Comparison of ENCODE assay signal across 1 cellular context in the genomic region with DNA sequence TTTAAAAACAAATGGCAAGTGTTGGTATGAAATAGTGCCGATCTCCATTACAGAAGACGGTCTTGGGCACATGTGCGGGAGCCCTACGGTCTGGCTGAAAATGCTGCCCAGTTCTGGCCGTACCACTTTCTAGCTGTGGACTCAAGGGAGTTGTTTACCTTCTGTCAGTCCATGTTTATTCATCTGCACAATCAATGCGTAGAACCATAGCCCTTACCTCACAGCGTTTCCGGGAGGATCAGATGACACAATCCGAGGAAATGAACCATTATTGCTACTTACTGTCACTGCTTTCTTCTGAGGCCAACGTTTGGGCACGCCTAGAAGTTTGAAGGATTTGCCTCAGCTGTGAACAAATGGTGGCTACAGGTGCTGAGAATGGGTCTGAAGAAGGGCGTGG.
A peak's percentile ranks its signal among the peaks of the same experiment; 100 is the strongest.
TF ChIP-seq lines count a peak whose summit lies in the region.

No MANE protein-coding gene starts in this region.

TF ChIP-seq in HepG2, 621 proteins besides CTCF, POLR2A, EP300 and RAD21 (continued from another document and continues in another):
- TF ChIP-seq, protein P1, sequence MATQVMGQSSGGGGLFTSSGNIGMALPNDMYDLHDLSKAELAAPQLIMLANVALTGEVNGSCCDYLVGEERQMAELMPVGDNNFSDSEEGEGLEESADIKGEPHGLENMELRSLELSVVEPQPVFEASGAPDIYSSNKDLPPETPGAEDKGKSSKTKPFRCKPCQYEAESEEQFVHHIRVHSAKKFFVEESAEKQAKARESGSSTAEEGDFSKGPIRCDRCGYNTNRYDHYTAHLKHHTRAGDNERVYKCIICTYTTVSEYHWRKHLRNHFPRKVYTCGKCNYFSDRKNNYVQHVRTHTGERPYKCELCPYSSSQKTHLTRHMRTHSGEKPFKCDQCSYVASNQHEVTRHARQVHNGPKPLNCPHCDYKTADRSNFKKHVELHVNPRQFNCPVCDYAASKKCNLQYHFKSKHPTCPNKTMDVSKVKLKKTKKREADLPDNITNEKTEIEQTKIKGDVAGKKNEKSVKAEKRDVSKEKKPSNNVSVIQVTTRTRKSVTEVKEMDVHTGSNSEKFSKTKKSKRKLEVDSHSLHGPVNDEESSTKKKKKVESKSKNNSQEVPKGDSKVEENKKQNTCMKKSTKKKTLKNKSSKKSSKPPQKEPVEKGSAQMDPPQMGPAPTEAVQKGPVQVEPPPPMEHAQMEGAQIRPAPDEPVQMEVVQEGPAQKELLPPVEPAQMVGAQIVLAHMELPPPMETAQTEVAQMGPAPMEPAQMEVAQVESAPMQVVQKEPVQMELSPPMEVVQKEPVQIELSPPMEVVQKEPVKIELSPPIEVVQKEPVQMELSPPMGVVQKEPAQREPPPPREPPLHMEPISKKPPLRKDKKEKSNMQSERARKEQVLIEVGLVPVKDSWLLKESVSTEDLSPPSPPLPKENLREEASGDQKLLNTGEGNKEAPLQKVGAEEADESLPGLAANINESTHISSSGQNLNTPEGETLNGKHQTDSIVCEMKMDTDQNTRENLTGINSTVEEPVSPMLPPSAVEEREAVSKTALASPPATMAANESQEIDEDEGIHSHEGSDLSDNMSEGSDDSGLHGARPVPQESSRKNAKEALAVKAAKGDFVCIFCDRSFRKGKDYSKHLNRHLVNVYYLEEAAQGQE (IDR thresholded peaks at IDR 0.05; ENCODE audit: borderline replicate concordance in 1 of 2, low read depth in 1 of 2, low read length in 2 of 2) = no peak
- TF ChIP-seq TBX2 (CRISPR knock-in tag; IDR thresholded peaks at IDR 0.05; ENCODE audit: borderline replicate concordance) (peak; percentile 61; the same call in 1 of the 2 replicates), ZNF253 (CRISPR knock-in tag; IDR thresholded peaks at IDR 0.05; ENCODE audit: borderline replicate concordance) (no peak), ZNF790 (CRISPR knock-in tag; IDR thresholded peaks at IDR 0.05; ENCODE audit: borderline replicate concordance) (no peak), NKX3-1 (CRISPR knock-in tag; IDR thresholded peaks at IDR 0.05) (no peak), NAIF1 (CRISPR knock-in tag; IDR thresholded peaks at IDR 0.05; ENCODE audit: borderline replicate concordance) (no peak), MED8 (CRISPR knock-in tag; IDR thresholded peaks at IDR 0.05; ENCODE audit: insufficient replicate concordance) (no peak), IKZF1 (IDR thresholded peaks at IDR 0.05) (no peak), TCF7 (IDR thresholded peaks at IDR 0.05; ENCODE audit: low read depth) (peak; percentile 46; the same call in 1 of the 2 replicates), REL (CRISPR knock-in tag; conservative IDR thresholded peaks at IDR 0.05) (no peak), ZC3H4 (CRISPR knock-in tag; IDR thresholded peaks at IDR 0.05; ENCODE audit: borderline replicate concordance) (no peak), ZNF792 (CRISPR knock-in tag; IDR thresholded peaks at IDR 0.05) (0 out of 2 replicates have a peak, but pooled peaks have one; percentile 37), CHCHD3 (CRISPR knock-in tag; IDR thresholded peaks at IDR 0.05) (no peak), NCOA5 (CRISPR knock-in tag; IDR thresholded peaks at IDR 0.05) (no peak), ZNF10 (CRISPR knock-in tag; IDR thresholded peaks at IDR 0.05; ENCODE audit: borderline replicate concordance, low read depth) (no peak), RARG (CRISPR knock-in tag; IDR thresholded peaks at IDR 0.05; ENCODE audit: low read depth) (no peak), GABPB1 (CRISPR knock-in tag; IDR thresholded peaks at IDR 0.05) (peak; percentile 73), PITX1 (CRISPR knock-in tag; IDR thresholded peaks at IDR 0.05) (peak; percentile 56; the same call in 1 of the 2 replicates), ZNF614 (CRISPR knock-in tag; IDR thresholded peaks at IDR 0.05; ENCODE audit: borderline replicate concordance) (peak; percentile 78), PAX8 (CRISPR knock-in tag; IDR thresholded peaks at IDR 0.05; ENCODE audit: borderline replicate concordance) (no peak), AGO2 (optimal IDR thresholded peaks at IDR 0.05; ENCODE audit: low read depth, low read length) (no peak), ZNF180 (CRISPR knock-in tag; IDR thresholded peaks at IDR 0.05; ENCODE audit: borderline replicate concordance, low read depth) (no peak), ZNF232 (CRISPR knock-in tag; IDR thresholded peaks at IDR 0.05; ENCODE audit: borderline replicate concordance) (no peak), AGO1 (IDR thresholded peaks at IDR 0.05; ENCODE audit: low read depth, low read length, poor library complexity, severe bottlenecking) (no peak), LCORL (IDR thresholded peaks at IDR 0.05) (no peak), LCORL (CRISPR knock-in tag; IDR thresholded peaks at IDR 0.05) (peak; percentile 75), ZBTB7A (CRISPR knock-in tag; IDR thresholded peaks at IDR 0.05) (no peak), ZNF749 (CRISPR knock-in tag; IDR thresholded peaks at IDR 0.05; ENCODE audit: borderline replicate concordance) (no peak), ZNF260 (CRISPR knock-in tag; IDR thresholded peaks at IDR 0.05; ENCODE audit: borderline replicate concordance, low read depth) (no peak), SNAI1 (CRISPR knock-in tag; IDR thresholded peaks at IDR 0.05; ENCODE audit: borderline replicate concordance) (no peak), ZNF703 (CRISPR knock-in tag; IDR thresholded peaks at IDR 0.05; ENCODE audit: borderline replicate concordance) (no peak), MEIS2 (CRISPR knock-in tag; IDR thresholded peaks at IDR 0.05) (peak; percentile 97), ZNF44 (CRISPR knock-in tag; IDR thresholded peaks at IDR 0.05) (no peak), PTBP1 (IDR thresholded peaks at IDR 0.05; ENCODE audit: low read depth, low read length, poor library complexity, severe bottlenecking) (no peak), ZNF616 (CRISPR knock-in tag; IDR thresholded peaks at IDR 0.05; ENCODE audit: low read depth) (no peak), NFYB (CRISPR knock-in tag; IDR thresholded peaks at IDR 0.05) (no peak), KAT2B (IDR thresholded peaks at IDR 0.05; ENCODE audit: borderline replicate concordance, low read depth, low read length) (0 out of 2 replicates have a peak, but pooled peaks have one; percentile 50), DPF2 (CRISPR knock-in tag; IDR thresholded peaks at IDR 0.05; ENCODE audit: borderline replicate concordance, low read depth) (peak; percentile 86)
- TF ChIP-seq, protein P2, sequence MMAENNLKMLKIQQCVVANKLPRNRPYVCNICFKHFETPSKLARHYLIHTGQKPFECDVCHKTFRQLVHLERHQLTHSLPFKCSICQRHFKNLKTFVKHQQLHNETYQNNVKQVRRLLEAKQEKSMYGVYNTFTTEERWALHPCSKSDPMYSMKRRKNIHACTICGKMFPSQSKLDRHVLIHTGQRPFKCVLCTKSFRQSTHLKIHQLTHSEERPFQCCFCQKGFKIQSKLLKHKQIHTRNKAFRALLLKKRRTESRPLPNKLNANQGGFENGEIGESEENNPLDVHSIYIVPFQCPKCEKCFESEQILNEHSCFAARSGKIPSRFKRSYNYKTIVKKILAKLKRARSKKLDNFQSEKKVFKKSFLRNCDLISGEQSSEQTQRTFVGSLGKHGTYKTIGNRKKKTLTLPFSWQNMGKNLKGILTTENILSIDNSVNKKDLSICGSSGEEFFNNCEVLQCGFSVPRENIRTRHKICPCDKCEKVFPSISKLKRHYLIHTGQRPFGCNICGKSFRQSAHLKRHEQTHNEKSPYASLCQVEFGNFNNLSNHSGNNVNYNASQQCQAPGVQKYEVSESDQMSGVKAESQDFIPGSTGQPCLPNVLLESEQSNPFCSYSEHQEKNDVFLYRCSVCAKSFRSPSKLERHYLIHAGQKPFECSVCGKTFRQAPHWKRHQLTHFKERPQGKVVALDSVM (CRISPR knock-in tag; IDR thresholded peaks at IDR 0.05) = 0 out of 2 replicates have a peak, but pooled peaks have one; percentile 36
- TF ChIP-seq, protein P3, sequence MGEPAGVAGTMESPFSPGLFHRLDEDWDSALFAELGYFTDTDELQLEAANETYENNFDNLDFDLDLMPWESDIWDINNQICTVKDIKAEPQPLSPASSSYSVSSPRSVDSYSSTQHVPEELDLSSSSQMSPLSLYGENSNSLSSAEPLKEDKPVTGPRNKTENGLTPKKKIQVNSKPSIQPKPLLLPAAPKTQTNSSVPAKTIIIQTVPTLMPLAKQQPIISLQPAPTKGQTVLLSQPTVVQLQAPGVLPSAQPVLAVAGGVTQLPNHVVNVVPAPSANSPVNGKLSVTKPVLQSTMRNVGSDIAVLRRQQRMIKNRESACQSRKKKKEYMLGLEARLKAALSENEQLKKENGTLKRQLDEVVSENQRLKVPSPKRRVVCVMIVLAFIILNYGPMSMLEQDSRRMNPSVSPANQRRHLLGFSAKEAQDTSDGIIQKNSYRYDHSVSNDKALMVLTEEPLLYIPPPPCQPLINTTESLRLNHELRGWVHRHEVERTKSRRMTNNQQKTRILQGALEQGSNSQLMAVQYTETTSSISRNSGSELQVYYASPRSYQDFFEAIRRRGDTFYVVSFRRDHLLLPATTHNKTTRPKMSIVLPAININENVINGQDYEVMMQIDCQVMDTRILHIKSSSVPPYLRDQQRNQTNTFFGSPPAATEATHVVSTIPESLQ (CRISPR knock-in tag; conservative IDR thresholded peaks at IDR 0.05) = no peak
- TF ChIP-seq, protein P4, sequence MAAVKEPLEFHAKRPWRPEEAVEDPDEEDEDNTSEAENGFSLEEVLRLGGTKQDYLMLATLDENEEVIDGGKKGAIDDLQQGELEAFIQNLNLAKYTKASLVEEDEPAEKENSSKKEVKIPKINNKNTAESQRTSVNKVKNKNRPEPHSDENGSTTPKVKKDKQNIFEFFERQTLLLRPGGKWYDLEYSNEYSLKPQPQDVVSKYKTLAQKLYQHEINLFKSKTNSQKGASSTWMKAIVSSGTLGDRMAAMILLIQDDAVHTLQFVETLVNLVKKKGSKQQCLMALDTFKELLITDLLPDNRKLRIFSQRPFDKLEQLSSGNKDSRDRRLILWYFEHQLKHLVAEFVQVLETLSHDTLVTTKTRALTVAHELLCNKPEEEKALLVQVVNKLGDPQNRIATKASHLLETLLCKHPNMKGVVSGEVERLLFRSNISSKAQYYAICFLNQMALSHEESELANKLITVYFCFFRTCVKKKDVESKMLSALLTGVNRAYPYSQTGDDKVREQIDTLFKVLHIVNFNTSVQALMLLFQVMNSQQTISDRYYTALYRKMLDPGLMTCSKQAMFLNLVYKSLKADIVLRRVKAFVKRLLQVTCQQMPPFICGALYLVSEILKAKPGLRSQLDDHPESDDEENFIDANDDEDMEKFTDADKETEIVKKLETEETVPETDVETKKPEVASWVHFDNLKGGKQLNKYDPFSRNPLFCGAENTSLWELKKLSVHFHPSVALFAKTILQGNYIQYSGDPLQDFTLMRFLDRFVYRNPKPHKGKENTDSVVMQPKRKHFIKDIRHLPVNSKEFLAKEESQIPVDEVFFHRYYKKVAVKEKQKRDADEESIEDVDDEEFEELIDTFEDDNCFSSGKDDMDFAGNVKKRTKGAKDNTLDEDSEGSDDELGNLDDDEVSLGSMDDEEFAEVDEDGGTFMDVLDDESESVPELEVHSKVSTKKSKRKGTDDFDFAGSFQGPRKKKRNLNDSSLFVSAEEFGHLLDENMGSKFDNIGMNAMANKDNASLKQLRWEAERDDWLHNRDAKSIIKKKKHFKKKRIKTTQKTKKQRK (IDR thresholded peaks at IDR 0.05; ENCODE audit: low read length) = no peak
- TF ChIP-seq, protein P5, sequence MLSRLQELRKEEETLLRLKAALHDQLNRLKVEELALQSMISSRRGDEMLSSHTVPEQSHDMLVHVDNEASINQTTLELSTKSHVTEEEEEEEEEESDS (CRISPR knock-in tag; IDR thresholded peaks at IDR 0.05; ENCODE audit: borderline replicate concordance) = no peak
- TF ChIP-seq, protein P6, sequence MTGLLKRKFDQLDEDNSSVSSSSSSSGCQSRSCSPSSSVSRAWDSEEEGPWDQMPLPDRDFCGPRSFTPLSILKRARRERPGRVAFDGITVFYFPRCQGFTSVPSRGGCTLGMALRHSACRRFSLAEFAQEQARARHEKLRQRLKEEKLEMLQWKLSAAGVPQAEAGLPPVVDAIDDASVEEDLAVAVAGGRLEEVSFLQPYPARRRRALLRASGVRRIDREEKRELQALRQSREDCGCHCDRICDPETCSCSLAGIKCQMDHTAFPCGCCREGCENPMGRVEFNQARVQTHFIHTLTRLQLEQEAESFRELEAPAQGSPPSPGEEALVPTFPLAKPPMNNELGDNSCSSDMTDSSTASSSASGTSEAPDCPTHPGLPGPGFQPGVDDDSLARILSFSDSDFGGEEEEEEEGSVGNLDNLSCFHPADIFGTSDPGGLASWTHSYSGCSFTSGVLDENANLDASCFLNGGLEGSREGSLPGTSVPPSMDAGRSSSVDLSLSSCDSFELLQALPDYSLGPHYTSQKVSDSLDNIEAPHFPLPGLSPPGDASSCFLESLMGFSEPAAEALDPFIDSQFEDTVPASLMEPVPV (CRISPR knock-in tag; IDR thresholded peaks at IDR 0.05) = no peak
- TF ChIP-seq, protein P7, sequence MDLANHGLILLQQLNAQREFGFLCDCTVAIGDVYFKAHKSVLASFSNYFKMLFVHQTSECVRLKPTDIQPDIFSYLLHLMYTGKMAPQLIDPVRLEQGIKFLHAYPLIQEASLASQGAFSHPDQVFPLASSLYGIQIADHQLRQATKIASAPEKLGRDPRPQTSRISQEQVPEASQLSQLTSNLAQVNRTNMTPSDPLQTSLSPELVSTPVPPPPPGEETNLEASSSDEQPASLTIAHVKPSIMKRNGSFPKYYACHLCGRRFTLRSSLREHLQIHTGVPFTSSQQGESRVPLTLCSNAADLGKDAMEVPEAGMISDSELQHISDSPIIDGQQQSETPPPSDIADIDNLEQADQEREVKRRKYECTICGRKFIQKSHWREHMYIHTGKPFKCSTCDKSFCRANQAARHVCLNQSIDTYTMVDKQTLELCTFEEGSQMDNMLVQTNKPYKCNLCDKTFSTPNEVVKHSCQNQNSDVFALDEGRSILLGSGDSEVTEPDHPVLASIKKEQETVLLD (CRISPR knock-in tag; IDR thresholded peaks at IDR 0.05; ENCODE audit: low read depth) = no peak
- TF ChIP-seq, protein P8, sequence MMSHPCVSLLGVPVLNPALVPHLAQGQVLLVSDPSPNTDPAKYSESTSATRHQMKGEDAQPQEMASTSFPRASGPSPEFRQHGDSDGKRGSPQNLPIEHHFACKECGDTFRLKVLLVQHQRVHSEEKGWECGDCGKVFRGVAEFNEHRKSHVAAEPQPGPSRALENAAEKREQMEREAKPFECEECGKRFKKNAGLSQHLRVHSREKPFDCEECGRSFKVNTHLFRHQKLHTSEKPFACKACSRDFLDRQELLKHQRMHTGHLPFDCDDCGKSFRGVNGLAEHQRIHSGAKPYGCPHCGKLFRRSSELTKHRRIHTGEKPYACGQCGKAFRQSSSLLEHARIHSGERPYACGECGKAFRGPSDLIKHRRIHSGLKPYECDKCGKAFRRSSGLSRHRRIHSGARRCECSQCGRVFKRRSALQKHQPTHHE (CRISPR knock-in tag; IDR thresholded peaks at IDR 0.05; ENCODE audit: borderline replicate concordance) = no peak
- TF ChIP-seq, protein P9, sequence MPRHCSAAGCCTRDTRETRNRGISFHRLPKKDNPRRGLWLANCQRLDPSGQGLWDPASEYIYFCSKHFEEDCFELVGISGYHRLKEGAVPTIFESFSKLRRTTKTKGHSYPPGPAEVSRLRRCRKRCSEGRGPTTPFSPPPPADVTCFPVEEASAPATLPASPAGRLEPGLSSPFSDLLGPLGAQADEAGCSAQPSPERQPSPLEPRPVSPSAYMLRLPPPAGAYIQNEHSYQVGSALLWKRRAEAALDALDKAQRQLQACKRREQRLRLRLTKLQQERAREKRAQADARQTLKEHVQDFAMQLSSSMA (CRISPR knock-in tag; IDR thresholded peaks at IDR 0.05) = no peak
- TF ChIP-seq, protein P10, sequence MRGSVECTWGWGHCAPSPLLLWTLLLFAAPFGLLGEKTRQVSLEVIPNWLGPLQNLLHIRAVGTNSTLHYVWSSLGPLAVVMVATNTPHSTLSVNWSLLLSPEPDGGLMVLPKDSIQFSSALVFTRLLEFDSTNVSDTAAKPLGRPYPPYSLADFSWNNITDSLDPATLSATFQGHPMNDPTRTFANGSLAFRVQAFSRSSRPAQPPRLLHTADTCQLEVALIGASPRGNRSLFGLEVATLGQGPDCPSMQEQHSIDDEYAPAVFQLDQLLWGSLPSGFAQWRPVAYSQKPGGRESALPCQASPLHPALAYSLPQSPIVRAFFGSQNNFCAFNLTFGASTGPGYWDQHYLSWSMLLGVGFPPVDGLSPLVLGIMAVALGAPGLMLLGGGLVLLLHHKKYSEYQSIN (CRISPR knock-in tag; IDR thresholded peaks at IDR 0.05; ENCODE audit: borderline replicate concordance) = no peak
